41 cellular contexts compared by ENCODE assay signal in the genomic region with DNA sequence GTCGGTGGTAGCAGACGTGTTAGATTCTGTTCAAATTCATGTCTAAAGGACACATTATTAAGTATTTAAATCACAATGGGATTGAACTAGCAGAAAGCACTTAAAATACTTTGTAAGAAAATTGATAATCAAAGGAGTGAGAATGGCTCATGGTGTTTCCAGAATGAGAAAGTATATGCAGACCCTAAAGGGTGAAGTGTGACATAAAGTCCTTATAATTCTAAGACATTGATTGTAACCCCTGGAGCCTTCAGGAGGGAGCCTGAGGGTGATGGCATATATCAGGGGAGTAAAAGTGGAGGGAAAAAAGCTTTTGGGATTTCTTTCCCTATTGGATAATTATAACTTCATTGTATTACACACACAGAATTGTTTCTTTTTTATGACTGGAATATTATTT. TPM values are rescaled to one million over a fixed set of nuclear protein-coding genes. Genes with fewer than 3 reads are reported as not detected.
"Had no signal": no experiment of that assay in that cellular context is flagged by ENCODE, and none has a peak within 500 bp of the region (broad histone marks: within the 10 kb centered on the region; RNA-seq: fewer than 3 reads in every experiment).

A gene (minus strand): TSS at position 101 of the 400 bp plus-strand sequence. CDS start 3,929 bp downstream, outside the sequence.

- FAIRE-seq: bronchial epithelial cell had no signal

- H3K27me3 Mint-ChIP-seq: activated naive CD4-positive, alpha-beta T cell treated with anti-CD3 and anti-CD28 coated beads, Interleukin-2, amount 10 ng/mL, durations not matched to agents 7 days and 5 days had no signal

- H3K9me3 Mint-ChIP-seq: activated naive CD4-positive, alpha-beta T cell treated with anti-CD3 and anti-CD28 coated beads for 36 hours; activated naive CD4-positive, alpha-beta T cell treated with anti-CD3 and anti-CD28 coated beads, Interleukin-2, amount 50 U/mL, for 24 hours; activated naive CD4-positive, alpha-beta T cell treated with anti-CD3 and anti-CD28 coated beads, Interleukin-2, amount 50 U/mL, for 72 hours; activated naive CD8-positive, alpha-beta T cell treated with anti-CD3 and anti-CD28 coated beads for 36 hours; activated naive CD8-positive, alpha-beta T cell treated with anti-CD3 and anti-CD28 coated beads, Interleukin-2, amount 10 ng/mL, durations not matched to agents 7 days and 5 days; activated naive CD8-positive, alpha-beta T cell treated with anti-CD3 and anti-CD28 coated beads, Interleukin-2, amount 50 U/mL, for 24 hours; activated T-cell treated with anti-CD3 and anti-CD28 coated beads, Interleukin-2, amount 50 U/mL, for 24 hours; activated T-cell treated with anti-CD3 and anti-CD28 coated beads, Interleukin-2, amount 50 U/mL, for 4 hours; activated T-helper 1 cell treated with anti-CD3 and anti-CD28 coated beads, Interleukin-12 subunit alpha, Interleukin-12 subunit beta, Interleukin-2, Interleukin-4 antibody, amounts not matched to agents 30 ng/mL and 10 ng/mL and 1 ng/mL, durations not matched to agents 14 hours and 24 hours and 36 hours; activated T-helper 17 cell treated with anti-CD3 and anti-CD28 coated beads, Interleukin-2, amount 50 U/mL, for 72 hours; activated T-helper 2 cell treated with anti-CD3 and anti-CD28 coated beads, Interferon-gamma antibody, Interleukin-2, Interleukin-4, amounts not matched to agents 10 μg/mL and 5 μg/mL and 100 μg/mL, durations not matched to agents 14 hours and 24 hours and 36 hours; brain; central memory CD8-positive, alpha-beta T cell had no signal

- H3K27me3 ChIP-seq: adrenal gland, ascending aorta, body of pancreas, brain microvascular endothelial cell, cardiac muscle cell had no signal

- DNase-seq: activated effector memory CD4-positive, alpha-beta T cell treated with anti-CD3 and anti-CD28 coated beads, Interleukin-2, amount 50 U/mL, for 16 hours; activated effector memory CD4-positive, alpha-beta T cell treated with Interleukin-2 at 50 U/mL for 16 hours; activated gamma-delta T cell; activated gamma-delta T cell treated with Interleukin-2 at 50 U/mL for 16 hours; activated naive CD4-positive, alpha-beta T cell; activated naive CD4-positive, alpha-beta T cell treated with anti-CD3 and anti-CD28 coated beads for 36 hours; activated naive CD4-positive, alpha-beta T cell treated with anti-CD3 and anti-CD28 coated beads, Interleukin-2, amount 10 ng/mL, durations not matched to agents 7 days and 5 days; activated naive CD4-positive, alpha-beta T cell treated with anti-CD3 and anti-CD28 coated beads, Interleukin-2, amount 50 U/mL, for 16 hours; activated naive CD4-positive, alpha-beta T cell treated with Interleukin-2 at 50 U/mL for 16 hours; activated naive CD8-positive, alpha-beta T cell treated with anti-CD3 and anti-CD28 coated beads for 36 hours; activated naive CD8-positive, alpha-beta T cell treated with anti-CD3 and anti-CD28 coated beads, Interleukin-2, amount 10 ng/mL, durations not matched to agents 7 days and 5 days; activated naive CD8-positive, alpha-beta T cell treated with anti-CD3 and anti-CD28 coated beads, Interleukin-2, amount 50 U/mL, for 24 hours; activated T-cell treated with anti-CD3 and anti-CD28 coated beads, Interleukin-2, amount 50 U/mL, for 1 hour; activated T-cell treated with anti-CD3 and anti-CD28 coated beads, Interleukin-2, amount 50 U/mL, for 24 hours; activated T-cell treated with anti-CD3 and anti-CD28 coated beads, Interleukin-2, amount 50 U/mL, for 4 hours; activated T-cell treated with anti-CD3 and anti-CD28 coated beads, Interleukin-2, amount 50 U/mL, for 48 hours; activated T-cell treated with anti-CD3 and anti-CD28 coated beads, Interleukin-2, amount 50 U/mL, for 72 hours; adrenal gland; amniotic stem cell; amygdala; anterior cingulate cortex; aorta; body of pancreas; brain microvascular endothelial cell; caudate nucleus; central memory CD4-positive, alpha-beta T cell; cerebellar nuclear complex had no signal

- H3K4me1 Mint-ChIP-seq: activated naive CD4-positive, alpha-beta T cell treated with anti-CD3 and anti-CD28 coated beads, Interleukin-2, amount 50 U/mL, for 24 hours; central memory CD8-positive, alpha-beta T cell had no signal

- H3K36me3 ChIP-seq: adrenal gland, ascending aorta, brain microvascular endothelial cell, breast epithelium, cardiac muscle cell had no signal

- H3K36me3 Mint-ChIP-seq: activated naive CD4-positive, alpha-beta T cell treated with anti-CD3 and anti-CD28 coated beads, Interleukin-2, amount 10 ng/mL, durations not matched to agents 7 days and 5 days; activated naive CD4-positive, alpha-beta T cell treated with anti-CD3 and anti-CD28 coated beads, Interleukin-2, amount 50 U/mL, for 24 hours; activated naive CD8-positive, alpha-beta T cell; activated naive CD8-positive, alpha-beta T cell treated with anti-CD3 and anti-CD28 coated beads for 36 hours; activated naive CD8-positive, alpha-beta T cell treated with anti-CD3 and anti-CD28 coated beads, Interleukin-2, amount 10 ng/mL, durations not matched to agents 7 days and 5 days; brain had no signal

- H3K27ac Mint-ChIP-seq: activated naive CD4-positive, alpha-beta T cell treated with anti-CD3 and anti-CD28 coated beads for 36 hours; activated naive CD4-positive, alpha-beta T cell treated with anti-CD3 and anti-CD28 coated beads, Interleukin-2, amount 10 ng/mL, durations not matched to agents 7 days and 5 days; activated naive CD4-positive, alpha-beta T cell treated with anti-CD3 and anti-CD28 coated beads, Interleukin-2, amount 50 U/mL, for 24 hours; activated naive CD4-positive, alpha-beta T cell treated with anti-CD3 and anti-CD28 coated beads, Interleukin-2, amount 50 U/mL, for 72 hours; activated naive CD8-positive, alpha-beta T cell; activated naive CD8-positive, alpha-beta T cell treated with anti-CD3 and anti-CD28 coated beads for 36 hours; activated naive CD8-positive, alpha-beta T cell treated with anti-CD3 and anti-CD28 coated beads, Interleukin-2, amount 10 ng/mL, durations not matched to agents 7 days and 5 days; activated naive CD8-positive, alpha-beta T cell treated with anti-CD3 and anti-CD28 coated beads, Interleukin-2, amount 50 U/mL, for 24 hours; activated T-cell treated with anti-CD3 and anti-CD28 coated beads, Interleukin-2, amount 50 U/mL, for 24 hours; activated T-cell treated with anti-CD3 and anti-CD28 coated beads, Interleukin-2, amount 50 U/mL, for 72 hours; activated T-helper 1 cell treated with anti-CD3 and anti-CD28 coated beads, Interleukin-12 subunit alpha, Interleukin-12 subunit beta, Interleukin-2, Interleukin-4 antibody, amounts not matched to agents 30 ng/mL and 10 ng/mL and 1 ng/mL, durations not matched to agents 14 hours and 24 hours and 36 hours; activated T-helper 17 cell treated with anti-CD3 and anti-CD28 coated beads, Interleukin-2, amount 50 U/mL, for 72 hours; activated T-helper 2 cell treated with anti-CD3 and anti-CD28 coated beads, Interferon-gamma antibody, Interleukin-2, Interleukin-4, amounts not matched to agents 10 μg/mL and 5 μg/mL and 100 μg/mL, durations not matched to agents 14 hours and 24 hours and 36 hours; brain had no signal

- H3K9me3 ChIP-seq: adrenal gland, ascending aorta, body of pancreas, breast epithelium had no signal

- H3K27ac ChIP-seq: adrenal gland, ascending aorta, body of pancreas, brain microvascular endothelial cell, breast epithelium, cardiac muscle cell had no signal

- H3K4me3 ChIP-seq: adrenal gland, ascending aorta, body of pancreas, breast epithelium, cardiac muscle cell had no signal

- ATAC-seq: activated naive CD8-positive, alpha-beta T cell treated with anti-CD3 and anti-CD28 coated beads, Interleukin-2, amount 50 U/mL, for 24 hours; body of pancreas had no signal

- H3K4me1 ChIP-seq: adrenal gland, ascending aorta, body of pancreas, breast epithelium had no signal

- H3K4me3 Mint-ChIP-seq: activated naive CD4-positive, alpha-beta T cell treated with anti-CD3 and anti-CD28 coated beads for 36 hours; activated naive CD4-positive, alpha-beta T cell treated with anti-CD3 and anti-CD28 coated beads, Interleukin-2, amount 10 ng/mL, durations not matched to agents 7 days and 5 days; activated naive CD4-positive, alpha-beta T cell treated with anti-CD3 and anti-CD28 coated beads, Interleukin-2, amount 50 U/mL, for 24 hours; activated naive CD8-positive, alpha-beta T cell; activated naive CD8-positive, alpha-beta T cell treated with anti-CD3 and anti-CD28 coated beads for 36 hours; activated naive CD8-positive, alpha-beta T cell treated with anti-CD3 and anti-CD28 coated beads, Interleukin-2, amount 10 ng/mL, durations not matched to agents 7 days and 5 days; activated naive CD8-positive, alpha-beta T cell treated with anti-CD3 and anti-CD28 coated beads, Interleukin-2, amount 50 U/mL, for 24 hours; activated T-cell treated with anti-CD3 and anti-CD28 coated beads, Interleukin-2, amount 50 U/mL, for 24 hours; activated T-cell treated with anti-CD3 and anti-CD28 coated beads, Interleukin-2, amount 50 U/mL, for 4 hours; activated T-helper 1 cell treated with anti-CD3 and anti-CD28 coated beads, Interleukin-12 subunit alpha, Interleukin-12 subunit beta, Interleukin-2, Interleukin-4 antibody, amounts not matched to agents 30 ng/mL and 10 ng/mL and 1 ng/mL, durations not matched to agents 14 hours and 24 hours and 36 hours; activated T-helper 17 cell treated with anti-CD3 and anti-CD28 coated beads, Interleukin-2, amount 50 U/mL, for 72 hours; brain; central memory CD8-positive, alpha-beta T cell had no signal

RNA-seq across cellular contexts. Expression of the gene that starts here (rescaled TPM):
- total RNA-seq: activated naive CD4-positive, alpha-beta T cell treated with anti-CD3 and anti-CD28 coated beads for 36 hours; activated naive CD4-positive, alpha-beta T cell treated with anti-CD3 and anti-CD28 coated beads, Interleukin-2, amount 50 U/mL, for 72 hours; activated naive CD8-positive, alpha-beta T cell treated with anti-CD3 and anti-CD28 coated beads, Interleukin-2, amount 10 ng/mL, durations not matched to agents 7 days and 5 days; activated T-cell treated with anti-CD3 and anti-CD28 coated beads, Interleukin-2, amount 50 U/mL, for 4 hours; activated T-cell treated with anti-CD3 and anti-CD28 coated beads, Interleukin-2, amount 50 U/mL, for 72 hours; activated T-helper 1 cell treated with anti-CD3 and anti-CD28 coated beads, Interleukin-12 subunit alpha, Interleukin-12 subunit beta, Interleukin-2, Interleukin-4 antibody, amounts not matched to agents 30 ng/mL and 10 ng/mL and 1 ng/mL, durations not matched to agents 14 hours and 24 hours and 36 hours; activated T-helper 17 cell treated with anti-CD3 and anti-CD28 coated beads, Interleukin-2, amount 50 U/mL, for 72 hours; activated T-helper 2 cell treated with anti-CD3 and anti-CD28 coated beads, Interferon-gamma antibody, Interleukin-2, Interleukin-4, amounts not matched to agents 10 μg/mL and 5 μg/mL and 100 μg/mL, durations not matched to agents 14 hours and 24 hours and 36 hours; adrenal gland; aorta; ascending aorta; body of pancreas; breast epithelium; bronchial epithelial cell; cardiac muscle cell; cardiac septum; chondrocyte had no signal
- polyA plus RNA-seq: aorta, cardiac muscle cell had no signal
